Comparison of ENCODE assay signal across 22 cellular contexts in the genomic region with DNA sequence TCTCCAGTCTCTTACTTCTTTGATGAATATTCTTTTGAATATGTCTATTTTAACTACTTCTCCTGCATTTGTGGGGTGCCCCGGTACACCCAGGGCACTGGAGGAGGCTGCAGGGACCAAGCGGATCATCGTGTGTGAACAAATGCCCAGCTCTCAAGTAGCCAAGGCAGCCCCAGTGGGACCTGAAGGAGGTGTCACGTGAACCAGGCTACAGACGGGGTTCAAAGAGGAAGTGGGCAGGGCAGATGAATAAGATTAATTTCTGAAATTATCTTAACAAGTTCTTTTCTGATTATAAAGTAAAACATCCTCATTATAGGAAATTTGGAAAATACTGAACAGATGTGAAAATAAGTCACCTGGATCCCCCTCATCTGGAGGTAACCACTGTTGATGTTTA.
DNase-seq lines count a peak whose midpoint lies in the region; ATAC-seq and TF ChIP-seq lines count a peak whose summit lies in the region.
"Had no signal": no experiment of that assay in that cellular context is flagged by ENCODE, and none has a peak within 500 bp of the region (broad histone marks: within the 10 kb centered on the region; RNA-seq: fewer than 3 reads in every experiment).

No MANE protein-coding gene starts in this region.

- H3K23ac ChIP-seq in IMR-90 (ENCODE audit: low read depth, low read length), result no peak overlapping the region

- BruUV-seq in IMR-90 (replicated peaks; lab: Mats Ljungman, UMichigan) (no TSS peak), PC-9 (replicated peaks; lab: Mats Ljungman, UMichigan) (no TSS peak)

- peaks cover 4% of the 10 kb centered on the region; the same call in 1 of the 2 replicates for H3K79me2 ChIP-seq in PC-9 (ENCODE audit: low read depth)

- H3K9ac ChIP-seq in IMR-90 (ENCODE audit: low read depth, low read length), result no peak overlapping the region

- H3K27ac ChIP-seq in IMR-90 (ENCODE audit: insufficient read depth, low read length) (no peak overlapping the region), PC-9 (peak overlapping the region; percentile 74)
- H3K27ac ChIP-seq: RWPE1, stomach, thyroid gland had no signal

- H3K9me1 ChIP-seq in IMR-90 (ENCODE audit: insufficient read depth, low read length), result peaks cover 33% of the 10 kb centered on the region

- in situ Hi-C loops in IMR-90 (cut with MboI; ENCODE audit: low sequenced_read_pairs), result no loop called here

- peaks cover 67% of the 10 kb centered on the region for H3K4me1 Mint-ChIP-seq in T-helper 1 cell treated with Interleukin-12 subunit alpha and Interleukin-12 subunit beta and Interleukin-4 antibody, amounts not matched to agents 30 μg/mL and 1 μg/mL, for 36 hours (ENCODE audit: low read depth)
- peaks cover 47 to 50% of the 10 kb centered on the region in 2 donors for H3K4me1 Mint-ChIP-seq in natural killer cell

- no CpG with 5 or more reads among the region's 5 CpGs for WGBS in IMR-90 (ENCODE audit: extremely low coverage in 2 of 2, insufficient read length in 1 of 2), 2 experiments

- no peak overlapping the region for H2BK120ac ChIP-seq in IMR-90 (ENCODE audit: low read depth, low read length)

- DNase-seq in T-helper 1 cell (no peak), IMR-90 (no peak), PC-9 (no peak), natural killer cell (no peak), NCI-H774 (lab: John Stamatoyannopoulos, UW) (no peak)
- no peak for DNase-seq in activated T-cell treated with anti-CD3 and anti-CD28 coated beads, Interleukin-2, amount 50 U/mL, for 1 hour
- DNase-seq: 8988T; CD8-positive, alpha-beta memory T cell; HCEC 1CT; islet precursor cell; left ventricle myocardium superior; NCI-H1105; NCI-H1930; NCI-H526; stimulated activated CD4-positive, alpha-beta T cell treated with anti-CD3 and anti-CD28 coated beads, Interleukin-15, amount 100 ng/mL, for 24 hours; stomach; thyroid gland had no signal

- H3K36me3 Mint-ChIP-seq in T-helper 1 cell treated with Interleukin-12 subunit alpha and Interleukin-12 subunit beta and Interleukin-4 antibody, amounts not matched to agents 30 μg/mL and 1 μg/mL, for 36 hours (ENCODE audit: low read depth), result no peaks in the 10 kb centered on the region
- H3K36me3 Mint-ChIP-seq in natural killer cell, result no peaks in the 10 kb centered on the region
- H3K36me3 Mint-ChIP-seq: CD8-positive, alpha-beta memory T cell had no signal

- no peaks in the 10 kb centered on the region for H3K27me3 ChIP-seq in IMR-90 (ENCODE audit: control insufficient read depth, insufficient read depth, low read length)
- no peaks in the 10 kb centered on the region for H3K27me3 ChIP-seq in PC-9 (ENCODE audit: insufficient read depth, low read depth)
- H3K27me3 ChIP-seq: breast epithelium, stomach, thyroid gland had no signal

- TF ChIP-seq RAD21 in IMR-90 (IDR thresholded peaks at IDR 0.05; ENCODE audit: low read length), result no peak

- ATAC-seq in IMR-90 (ENCODE audit: low read depth) (no peak), natural killer cell (no peak), GM21576 (IDR thresholded peaks at IDR 0.05; ENCODE audit: unreplicated experiment) (no peak)
- ATAC-seq: activated naive CD4-positive, alpha-beta T cell treated with anti-CD3 and anti-CD28 coated beads, Interleukin-2, amount 50 U/mL, for 72 hours; left ventricle myocardium superior had no signal

- H3K36me3 ChIP-seq in IMR-90 (ENCODE audit: control insufficient read depth, insufficient read depth, low read length) (no peaks in the 10 kb centered on the region), PC-9 (ENCODE audit: low read depth) (no peaks in the 10 kb centered on the region)
- H3K36me3 ChIP-seq: breast epithelium, stomach, thyroid gland had no signal

- no peak overlapping the region for H4K91ac ChIP-seq in IMR-90 (ENCODE audit: insufficient read depth, low read depth, low read length)

- intact Hi-C loops in IMR-90 (cut with micrococcal nuclease), result no loop called here
- intact Hi-C loops in PC-9 (cut with micrococcal nuclease; ENCODE audit: unreplicated experiment), result no loop called here
- intact Hi-C loops in natural killer cell (cut with micrococcal nuclease), result loop anchor here (10.0 kb wide), 2 partner anchors 334 to 404 kb away; no protein-coding TSS in a partner anchor

- no peak overlapping the region for H4K5ac ChIP-seq in IMR-90 (ENCODE audit: low read depth, low read length)

- no peaks in the 10 kb centered on the region for H3K27me3 Mint-ChIP-seq in T-helper 1 cell treated with Interleukin-12 subunit alpha and Interleukin-12 subunit beta and Interleukin-4 antibody, amounts not matched to agents 30 μg/mL and 1 μg/mL, for 36 hours (ENCODE audit: low read depth)
- H3K27me3 Mint-ChIP-seq in natural killer cell (ENCODE audit: low read depth in 2 of 2), result peaks cover 0 to 3% of the 10 kb centered on the region in 2 donors
- H3K27me3 Mint-ChIP-seq: CD8-positive, alpha-beta memory T cell had no signal

- no peak overlapping the region for H2BK15ac ChIP-seq in IMR-90 (ENCODE audit: low read depth, low read length)

- H2BK20ac ChIP-seq in IMR-90 (ENCODE audit: low read depth, low read length), result no peak overlapping the region

- H3K4me1 ChIP-seq in IMR-90 (ENCODE audit: control insufficient read depth, insufficient read depth, low read length), result peaks cover 13% of the 10 kb centered on the region
- H3K4me1 ChIP-seq in PC-9 (replicated peaks; ENCODE audit: insufficient read depth), result peaks cover 67% of the 10 kb centered on the region
- H3K4me1 ChIP-seq: breast epithelium had no signal

- no peak overlapping the region for H2AFZ ChIP-seq in IMR-90 (replicated peaks; ENCODE audit: low read length, poor library complexity)
- no peak overlapping the region for H2AFZ ChIP-seq in PC-9

- H3F3A ChIP-seq in PC-9 (ENCODE audit: insufficient read depth, low read depth), result peaks cover 28% of the 10 kb centered on the region

- H2AK5ac ChIP-seq in IMR-90 (ENCODE audit: low read depth, low read length), result no peak overlapping the region; the same call in 1 of the 2 replicates

- no peak overlapping the region for H2AK9ac ChIP-seq in IMR-90 (replicated peaks; ENCODE audit: low read depth, low read length, poor library complexity)

- no peaks in the 10 kb centered on the region; the same call in 1 of the 2 replicates for H3K9me3 ChIP-seq in IMR-90 (ENCODE audit: control insufficient read depth, insufficient read depth, low read length)
- no peaks in the 10 kb centered on the region; the same call in 1 of the 2 replicates for H3K9me3 ChIP-seq in PC-9 (ENCODE audit: insufficient read depth, low read depth)
- H3K9me3 ChIP-seq: breast epithelium, stomach, thyroid gland had no signal

- no peak overlapping the region for H3K14ac ChIP-seq in IMR-90 (replicated peaks; ENCODE audit: low read depth, low read length)

- peak overlapping the region; percentile 86 for H3K27ac Mint-ChIP-seq in T-helper 1 cell treated with Interleukin-12 subunit alpha and Interleukin-12 subunit beta and Interleukin-4 antibody, amounts not matched to agents 30 μg/mL and 1 μg/mL, for 36 hours
- peak overlapping the region; percentile 73 to 76 for H3K27ac Mint-ChIP-seq in natural killer cell

- H3K9me2 ChIP-seq in PC-9 (ENCODE audit: insufficient read depth), result no peaks in the 10 kb centered on the region

- peak overlapping the region; percentile 29; the same call in 1 of the 2 replicates for H3K4ac ChIP-seq in IMR-90 (ENCODE audit: low read depth, low read length)

- H4K20me1 ChIP-seq in IMR-90 (ENCODE audit: insufficient read depth, low read length) (no peaks in the 10 kb centered on the region), PC-9 (ENCODE audit: insufficient read depth) (no peaks in the 10 kb centered on the region)

- dilution Hi-C loops in IMR-90 (cut with HindIII; ENCODE audit: low sequenced_read_pairs, unreplicated experiment), result no loop called here

- H3K4me2 ChIP-seq in IMR-90 (ENCODE audit: low read depth, low read length), result no peak overlapping the region
- peak overlapping the region; percentile 42 for H3K4me2 ChIP-seq in PC-9

- no peak overlapping the region for H3K4me3 Mint-ChIP-seq in T-helper 1 cell treated with Interleukin-12 subunit alpha and Interleukin-12 subunit beta and Interleukin-4 antibody, amounts not matched to agents 30 μg/mL and 1 μg/mL, for 36 hours
- H3K4me3 Mint-ChIP-seq in natural killer cell, result peak overlapping the region; percentile 29

- H4K8ac ChIP-seq in IMR-90 (ENCODE audit: low read depth in 2 of 2, low read length in 2 of 2), result no peak overlapping the region

- H3K9me3 Mint-ChIP-seq in T-helper 1 cell treated with Interleukin-12 subunit alpha and Interleukin-12 subunit beta and Interleukin-4 antibody, amounts not matched to agents 30 μg/mL and 1 μg/mL, for 36 hours, result no peaks in the 10 kb centered on the region
- H3K9me3 Mint-ChIP-seq in natural killer cell, result peaks cover 0 to 2% of the 10 kb centered on the region in 2 donors
- H3K9me3 Mint-ChIP-seq: activated naive CD4-positive, alpha-beta T cell treated with anti-CD3 and anti-CD28 coated beads, Interleukin-2, amount 50 U/mL, for 72 hours; CD8-positive, alpha-beta memory T cell had no signal

- H2BK5ac ChIP-seq in IMR-90 (ENCODE audit: low read depth, low read length, poor library complexity, severe bottlenecking), result no peak overlapping the region

- CTCF ChIA-PET in IMR-90 (lab: Yijun Ruan, JAX), result no interaction called here
- CTCF ChIA-PET in PC-9 (lab: Charles Lee), result no interaction called here

- H3K56ac ChIP-seq in IMR-90 (ENCODE audit: extremely low read depth, insufficient read depth, low read length), result no peak overlapping the region

- no peaks in the 10 kb centered on the region for H3K79me1 ChIP-seq in IMR-90 (ENCODE audit: low read depth in 1 of 2, low read length in 2 of 2)

- no peak for TF ChIP-seq POLR2A in IMR-90 (IDR thresholded peaks at IDR 0.05; ENCODE audit: low read depth, low read length)

- H3K4me3 ChIP-seq in IMR-90 (ENCODE audit: insufficient read depth, low read depth, low read length) (no peak overlapping the region), PC-9 (no peak overlapping the region)
- H3K4me3 ChIP-seq: breast epithelium, stomach, thyroid gland had no signal

- POLR2A ChIA-PET in IMR-90 (lab: Charles Lee; ENCODE audit: unreplicated experiment) (no interaction called here), PC-9 (lab: Charles Lee; ENCODE audit: unreplicated experiment) (no interaction called here)

- TF ChIP-seq CTCF in IMR-90 (conservative IDR thresholded peaks at IDR 0.05; ENCODE audit: low read depth, low read length) (no peak), PC-9 (conservative IDR thresholded peaks at IDR 0.05) (no peak), natural killer cell (IDR thresholded peaks at IDR 0.05) (no peak)

- H3K18ac ChIP-seq in IMR-90 (ENCODE audit: low read depth, low read length), result no peak overlapping the region

TF ChIP-seq in IMR-90, 13 proteins besides CTCF, POLR2A, EP300 and RAD21:
- no peak for TF ChIP-seq MAFK (IDR thresholded peaks at IDR 0.05; ENCODE audit: low read depth, low read length)
TF ChIP-seq in IMR-90: peak in this region for 0.
